ENCODE assay signal across 15 cellular contexts in the genomic region with DNA sequence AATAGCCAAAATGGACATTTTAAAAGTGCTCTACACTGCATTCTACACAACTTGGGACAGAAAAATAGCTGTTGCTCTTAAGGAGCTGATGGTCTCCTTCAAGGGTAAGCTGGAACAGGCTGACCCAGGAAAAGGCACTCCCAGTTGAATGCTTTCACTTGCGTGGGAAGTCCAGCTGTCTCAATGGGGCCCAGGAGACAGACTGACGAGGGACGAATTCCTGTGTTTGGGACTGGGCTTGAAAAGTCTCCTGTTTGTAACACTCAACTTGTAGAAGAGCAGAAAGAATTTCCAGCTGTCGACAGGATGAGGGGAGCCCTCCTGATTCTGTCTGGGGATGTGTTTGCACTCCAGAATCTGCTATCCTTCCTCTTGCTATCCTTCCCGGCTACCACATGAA.
DNase-seq lines count a peak whose midpoint lies in the region; ATAC-seq, FAIRE-seq and TF ChIP-seq lines count a peak whose summit lies in the region.
"Had no signal": no experiment of that assay in that cellular context is flagged by ENCODE, and none has a peak within 500 bp of the region (broad histone marks: within the 10 kb centered on the region; RNA-seq: fewer than 3 reads in every experiment).

No MANE protein-coding gene starts in this region.

- no peak overlapping the region for H3K4me3 ChIP-seq in cardiac fibroblast (replicated peaks in 1 of 2; ENCODE audit: low read depth in 2 of 2, low read length in 2 of 2)
- no peak overlapping the region for H3K4me3 ChIP-seq in right atrium auricular region
- H3K4me3 ChIP-seq in pancreas, result no peak overlapping the region
- H3K4me3 ChIP-seq in transverse colon, result no peak overlapping the region
- H3K4me3 ChIP-seq in MG63, result no peak overlapping the region
- H3K4me3 ChIP-seq: dorsolateral prefrontal cortex had no signal

- H3K36me3 ChIP-seq in right atrium auricular region, result no peaks in the 10 kb centered on the region
- H3K36me3 ChIP-seq in pancreas, result no peaks in the 10 kb centered on the region
- no peaks in the 10 kb centered on the region for H3K36me3 ChIP-seq in transverse colon
- no peaks in the 10 kb centered on the region for H3K36me3 ChIP-seq in MG63

- no peak for TF ChIP-seq POLR2A in transverse colon (IDR thresholded peaks at IDR 0.05)

- no peak for FAIRE-seq in pancreas (lab: Jason Lieb, UNC)
- FAIRE-seq: H54 had no signal

- intact Hi-C loops in pancreas (cut with DNase I) (no loop called here), transverse colon (cut with DNase I; ENCODE audit: low total_unique reads) (no loop called here)

- peak; percentile 3 to 38 (median 18) for ATAC-seq in pancreas
- no peak for ATAC-seq in HG03521 (IDR thresholded peaks at IDR 0.05; ENCODE audit: unreplicated experiment)

- TF ChIP-seq EP300 in transverse colon (IDR thresholded peaks at IDR 0.05; ENCODE audit: low read depth), result no peak

- H3K27me3 ChIP-seq in right atrium auricular region, result no peaks in the 10 kb centered on the region
- H3K27me3 ChIP-seq in pancreas, result no peaks in the 10 kb centered on the region
- no peaks in the 10 kb centered on the region for H3K27me3 ChIP-seq in transverse colon
- H3K27me3 ChIP-seq in MG63, result no peaks in the 10 kb centered on the region
- H3K27me3 ChIP-seq: dorsolateral prefrontal cortex had no signal

- peak overlapping the region; percentile 60 to 74 for H3K27ac ChIP-seq in right atrium auricular region
- H3K27ac ChIP-seq in pancreas, result peak overlapping the region in 3 of 4 donors; percentile 13 to 60 (median 36)
- H3K27ac ChIP-seq in transverse colon, result peak overlapping the region; percentile 35 to 63 (median 61)

- in situ Hi-C loops in transverse colon (cut with MboI; ENCODE audit: low pct_ligation_motif_present in 1 of 4, low pct_unique_long_range_greater_than_20kb in 1 of 4, low sequenced_read_pairs in 3 of 4), result no loop called here

- TF ChIP-seq CTCF in cardiac fibroblast (IDR thresholded peaks at IDR 0.05; ENCODE audit: low read depth, low read length) (no peak), right atrium auricular region (IDR thresholded peaks at IDR 0.05) (no peak), pancreas (IDR thresholded peaks at IDR 0.05) (no peak), transverse colon (IDR thresholded peaks at IDR 0.05) (no peak)

- H3K9me3 ChIP-seq in right atrium auricular region (peaks cover 7 to 24% of the 10 kb centered on the region in 2 donors), pancreas (peaks cover 0 to 12% (median 0%) of the 10 kb centered on the region in 4 donors), transverse colon (peaks cover 29 to 32% of the 10 kb centered on the region in 2 donors), MG63 (peaks cover 15% of the 10 kb centered on the region)

- WGBS in pancreas, 2 donors, result 62 to 66% methylated on average over 5 of the region's 5 CpGs
- 48 to 80% methylated on average over 1 to 5 of the region's 5 CpGs for WGBS in transverse colon (ENCODE audit: low coverage in 1 of 2), 2 donors

- DNase-seq in cardiac fibroblast (ENCODE audit: low read depth in 2 of 2) (peak; percentile 41 to 52), right atrium auricular region (ENCODE audit: low spot score) (no peak), pancreas (no peak), transverse colon (no peak), AML-193 (lab: John Stamatoyannopoulos, UW) (no peak), DMS153 treated with DMSO at 0.1 percent for 48 hours (lab: John Stamatoyannopoulos, UW; ENCODE audit: unreplicated experiment) (no peak), MG63 (no peak)
- DNase-seq: amniotic stem cell; CD4-positive, CD25-positive, alpha-beta regulatory T cell; dorsolateral prefrontal cortex; Kasumi-1; NCI-H2081; stimulated activated CD4-positive, alpha-beta T cell treated with anti-CD3 and anti-CD28 coated beads, Interleukin-2, amount 100 ng/mL, for 24 hours had no signal

- H3K4me1 ChIP-seq in right atrium auricular region, result peaks cover 0 to 32% of the 10 kb centered on the region in 2 donors
- peaks cover 8 to 35% (median 12%) of the 10 kb centered on the region in 3 donors for H3K4me1 ChIP-seq in pancreas
- H3K4me1 ChIP-seq in transverse colon, result peaks cover 14 to 35% (median 22%) of the 10 kb centered on the region in 4 donors

Comparison
In these comparisons a context has a peak if more than half of its experiments do, and no peak if none do; other contexts are left out.
1. DNase-seq: peak in cardiac fibroblast (2 of 2); none in right atrium auricular region (single experiment), pancreas (0 of 6), transverse colon (single experiment), AML-193 (0 of 2), DMS153 treated with DMSO at 0.1 percent for 48 hours (single experiment) and MG63 (single experiment).
2. Peak in every context shown above with its lines, with median percentiles within 50 percentile points of each other: H3K27ac ChIP-seq.